Comparison of ENCODE assay signal across 8 cellular contexts in genomic region chr15:41936649-41937567, GRCh38. TPM values are rescaled to one million over a fixed set of nuclear protein-coding genes. Genes with fewer than 3 reads are reported as not detected.
DNase-seq lines count a peak whose midpoint lies in the region; ATAC-seq and TF ChIP-seq lines count a peak whose summit lies in the region.

No MANE protein-coding gene starts in this region.

- TF ChIP-seq POLR2A in esophagus muscularis mucosa (IDR thresholded peaks at IDR 0.05; ENCODE audit: low read depth) = no peak

- TF ChIP-seq EP300 in esophagus muscularis mucosa (IDR thresholded peaks at IDR 0.05) = peak; percentile 31

- H3K4me3 ChIP-seq in esophagus muscularis mucosa = no peak overlapping the region

- TF ChIP-seq CTCF in esophagus muscularis mucosa (IDR thresholded peaks at IDR 0.05) = no peak

- H3K27me3 ChIP-seq in esophagus muscularis mucosa = no peaks in the 10 kb centered on the region

- peaks cover 53 to 74% (median 60%) of the 10 kb centered on the region in 4 donors for H3K4me1 ChIP-seq in esophagus muscularis mucosa

- ATAC-seq in HG03097 (IDR thresholded peaks at IDR 0.05; ENCODE audit: low FRiP score, unreplicated experiment) (peak; percentile 50), HG02610 (IDR thresholded peaks at IDR 0.05; ENCODE audit: unreplicated experiment) (no peak)

- H3K36me3 ChIP-seq in esophagus muscularis mucosa = peaks cover 0 to 6% (median 3%) of the 10 kb centered on the region in 4 donors

- H3K27ac ChIP-seq in esophagus muscularis mucosa (replicated peaks in 1 of 4) = peak overlapping the region in 3 of 4 donors; percentile 65 to 77 (median 66)

- no peaks in the 10 kb centered on the region for H3K9me3 ChIP-seq in esophagus muscularis mucosa

- intact Hi-C loops in esophagus muscularis mucosa (cut with DNase I) = no loop called here

- DNase-seq in activated CD8-positive, alpha-beta memory T cell treated with anti-CD3 and anti-CD28 coated beads for 4 hours (ENCODE audit: low read depth in 2 of 2) = peak; percentile 40 to 65
- DNase-seq in esophagus muscularis mucosa (ENCODE audit: extremely low spot score) (no peak), DMS79 (lab: John Stamatoyannopoulos, UW) (no peak), NCI-H1694 (lab: John Stamatoyannopoulos, UW) (no peak), GOT3 (lab: John Stamatoyannopoulos, UW) (no peak)
- DNase-seq in stimulated activated CD4-positive, alpha-beta T cell treated with anti-CD3 and anti-CD28 coated beads, Interleukin-1b, Interleukin-23, amount 100 ng/mL, for 48 hours = peak; percentile 87

- 71% methylated on average over 19 of the region's 19 CpGs for WGBS in esophagus muscularis mucosa

RNA-seq across cellular contexts. Expression of gene EHD4, which starts 35.4 kb away (rescaled TPM):
- total RNA-seq in esophagus muscularis mucosa = 10 to 100 TPM in 3 of 4 donors, 1 to 10 TPM in 1; 10.0 to 24.7 (median 21.7) TPM

RNA-seq across cellular contexts. Expression of gene SPTBN5, which starts 43.1 kb away (rescaled TPM):
- total RNA-seq in esophagus muscularis mucosa = 1 to 10 TPM in 2 of 4 donors, under 1 TPM in 2; 0.17 to 1.2 (median 0.68) TPM

Comparison
In these comparisons a context has a peak if more than half of its experiments do, and no peak if none do; other contexts are left out.
1. DNase-seq: peak in activated CD8-positive, alpha-beta memory T cell treated with anti-CD3 and anti-CD28 coated beads for 4 hours (2 of 2) and stimulated activated CD4-positive, alpha-beta T cell treated with anti-CD3 and anti-CD28 coated beads, Interleukin-1b, Interleukin-23, amount 100 ng/mL, for 48 hours (single experiment); none in esophagus muscularis mucosa (single experiment), DMS79 (single experiment), NCI-H1694 (single experiment) and GOT3 (single experiment).